In the genomic region with DNA sequence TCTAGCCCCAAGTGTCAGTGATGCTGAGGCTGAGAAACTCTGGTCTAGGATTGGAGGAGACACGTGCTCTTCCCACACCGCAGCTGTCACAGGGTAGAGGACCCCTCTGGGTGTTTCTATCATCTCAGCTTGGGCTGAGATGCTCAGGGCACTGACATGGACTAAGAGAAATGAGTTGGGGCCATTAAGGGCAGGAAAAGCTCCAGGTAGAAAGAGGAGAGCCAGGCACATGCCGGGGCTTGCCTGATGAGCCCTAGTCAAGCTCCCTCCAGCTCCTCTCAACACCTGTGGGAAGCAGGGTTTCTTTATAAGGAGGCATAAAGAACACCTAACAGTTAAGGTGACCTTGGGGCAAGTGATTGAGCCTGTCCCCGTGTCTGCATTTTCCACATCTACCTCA, we compare ENCODE assay signal across 16 cellular contexts. TPM values are rescaled to one million over a fixed set of nuclear protein-coding genes. Genes with fewer than 3 reads are reported as not detected.
"Had no signal": no experiment of that assay in that cellular context is flagged by ENCODE, and none has a peak within 500 bp of the region (broad histone marks: within the 10 kb centered on the region; RNA-seq: fewer than 3 reads in every experiment).

No MANE protein-coding gene starts in this region.

- H3K9me3 ChIP-seq: ascending aorta, esophagus muscularis mucosa, ovary, sigmoid colon, stomach, testis had no signal

- H3K27ac ChIP-seq: ascending aorta, cardiac muscle cell, esophagus muscularis mucosa, ovary, sigmoid colon, stomach, testis had no signal

- H3K36me3 Mint-ChIP-seq: activated naive CD4-positive, alpha-beta T cell treated with anti-CD3 and anti-CD28 coated beads, Interleukin-2, amount 10 ng/mL, durations not matched to agents 7 days and 5 days had no signal

- H3K27me3 ChIP-seq: ascending aorta, cardiac muscle cell, ovary, sigmoid colon, testis had no signal

- DNase-seq: activated CD4-positive, alpha-beta T cell treated with anti-CD3 and anti-CD28 coated beads, Interleukin-2, amount 50 U/mL, for 4 hours; activated CD4-positive, CD25-positive, alpha-beta regulatory T cell treated with anti-CD3 and anti-CD28 coated beads, Interleukin-2, amount 50 U/mL, for 72 hours; activated naive CD4-positive, alpha-beta T cell treated with anti-CD3 and anti-CD28 coated beads, Interleukin-2, amount 10 ng/mL, durations not matched to agents 7 days and 5 days; hippocampal formation; midbrain; ovary; sigmoid colon; stimulated activated CD4-positive, alpha-beta T cell treated with anti-CD3 and anti-CD28 coated beads, Interleukin-2, amount 100 ng/mL, for 24 hours; T-helper 9 cell; testis had no signal

- H3K4me3 Mint-ChIP-seq: activated naive CD4-positive, alpha-beta T cell treated with anti-CD3 and anti-CD28 coated beads, Interleukin-2, amount 10 ng/mL, durations not matched to agents 7 days and 5 days; neural crest cell had no signal

- H3K9me3 Mint-ChIP-seq: activated naive CD4-positive, alpha-beta T cell treated with anti-CD3 and anti-CD28 coated beads, Interleukin-2, amount 10 ng/mL, durations not matched to agents 7 days and 5 days; activated T-helper 2 cell treated with anti-CD3 and anti-CD28 coated beads, Interferon-gamma antibody, Interleukin-2, Interleukin-4, amounts not matched to agents 10 μg/mL and 5 μg/mL and 100 μg/mL, durations not matched to agents 14 hours and 24 hours and 36 hours; neural crest cell had no signal

- H3K4me3 ChIP-seq: ascending aorta, cardiac muscle cell, esophagus muscularis mucosa, ovary, sigmoid colon, stomach, testis had no signal

- H3K4me1 ChIP-seq: ascending aorta had no signal

- H3K36me3 ChIP-seq: ascending aorta, cardiac muscle cell, esophagus muscularis mucosa, ovary, sigmoid colon, stomach had no signal

- H3K27ac Mint-ChIP-seq: activated naive CD4-positive, alpha-beta T cell treated with anti-CD3 and anti-CD28 coated beads, Interleukin-2, amount 10 ng/mL, durations not matched to agents 7 days and 5 days; activated T-helper 2 cell treated with anti-CD3 and anti-CD28 coated beads, Interferon-gamma antibody, Interleukin-2, Interleukin-4, amounts not matched to agents 10 μg/mL and 5 μg/mL and 100 μg/mL, durations not matched to agents 14 hours and 24 hours and 36 hours had no signal

RNA-seq across cellular contexts. Expression of gene ABCA4, which starts 17.3 kb away (rescaled TPM):
- total RNA-seq: activated T-helper 2 cell treated with anti-CD3 and anti-CD28 coated beads, Interferon-gamma antibody, Interleukin-2, Interleukin-4, amounts not matched to agents 10 μg/mL and 5 μg/mL and 100 μg/mL, durations not matched to agents 14 hours and 24 hours and 36 hours; ascending aorta; cardiac muscle cell had no signal
